Comparison of ENCODE assay signal across 19 cellular contexts in genomic region chr22:44545773-44546172, GRCh38.
"Had no signal": no experiment of that assay in that cellular context is flagged by ENCODE, and none has a peak within 500 bp of the region (broad histone marks: within the 10 kb centered on the region; RNA-seq: fewer than 3 reads in every experiment).

No MANE protein-coding gene starts in this region.

- H2AFZ ChIP-seq: neural progenitor cell, parathyroid adenoma had no signal

- ATAC-seq: foreskin keratinocyte; left colon; left ventricle myocardium superior; natural killer cell treated with Interleukin-12 subunit alpha and Interleukin-12 subunit beta and Interleukin-15 and Interleukin-18, amount 100 ng/mL, for 72 hours; psoas muscle; right lobe of liver; stimulated activated naive B cell treated with anti-CD40 and anti-IgM and Interleukin-4, amounts not matched to agents 10 μg/mL and 1 μg/mL and 100 μg/mL, for 72 hours; stimulated activated naive CD8-positive, alpha-beta T cell treated with anti-CD3 and anti-CD28 coated beads, Interleukin-15, amount 100 ng/mL, for 72 hours had no signal

- H3K27ac ChIP-seq: foreskin keratinocyte, neural progenitor cell, parathyroid adenoma, psoas muscle, right lobe of liver, thoracic aorta, transverse colon had no signal

- H3K36me3 ChIP-seq: neural progenitor cell, right lobe of liver, thoracic aorta, transverse colon had no signal

- H3K27me3 ChIP-seq: right lobe of liver had no signal

- H3K79me2 ChIP-seq: parathyroid adenoma had no signal

- H3K4me2 ChIP-seq: neural progenitor cell had no signal

- DNase-seq: erythroblast; foreskin keratinocyte; left colon; left ventricle myocardium superior; mesenchymal stem cell; midbrain; occipital lobe; psoas muscle; retina; stimulated activated CD4-positive, alpha-beta T cell treated with anti-CD3 and anti-CD28 coated beads, Interleukin-4, amount 100 ng/mL, for 4 hours; stimulated activated naive B cell treated with anti-CD40 and anti-IgM and Interleukin-4, amounts not matched to agents 10 μg/mL and 1 μg/mL and 100 μg/mL, for 72 hours; stimulated activated naive CD8-positive, alpha-beta T cell treated with anti-CD3 and anti-CD28 coated beads, Interleukin-15, amount 100 ng/mL, for 72 hours; transverse colon had no signal

- H3K4me1 ChIP-seq: foreskin keratinocyte, parathyroid adenoma, psoas muscle, right lobe of liver, transverse colon had no signal

- H3K9ac ChIP-seq: neural progenitor cell, parathyroid adenoma had no signal

- H3K9me3 ChIP-seq: psoas muscle, right lobe of liver, thoracic aorta, transverse colon had no signal

- H3K4me3 ChIP-seq: lung, neural progenitor cell, psoas muscle, right lobe of liver, thoracic aorta, transverse colon had no signal
